Comparison of ENCODE assay signal across 1 cellular context in genomic region chr15:56733131-56734012, GRCh38.
TF ChIP-seq lines count a peak whose summit lies in the region.

ZNF280D (minus strand) TSS chr15:56733509; CDS start chr15:56707109, 26,400 bp downstream.

TF ChIP-seq in K562, 482 proteins besides CTCF, POLR2A, EP300 and RAD21 (continued from another document and continues in another):
- TF ChIP-seq CHD7 (IDR thresholded peaks at IDR 0.05; ENCODE audit: low read depth, low read length), result no peak
- TF ChIP-seq NR3C1 (CRISPR knock-in tag; IDR thresholded peaks at IDR 0.05), result peak; percentile 99
- peak; percentile 55 for TF ChIP-seq ESRRA (IDR thresholded peaks at IDR 0.05; ENCODE audit: borderline replicate concordance, low read depth)
- TF ChIP-seq POLR2B (IDR thresholded peaks at IDR 0.05; ENCODE audit: low read depth, partially characterized antibody), result peak; percentile 39
- TF ChIP-seq AFF4 (CRISPR knock-in tag; IDR thresholded peaks at IDR 0.05), result peak; percentile 98; the same call in 1 of the 2 replicates
- TF ChIP-seq RFX5 (IDR thresholded peaks at IDR 0.05; ENCODE audit: low read depth, low read length), result 0 out of 2 replicates have a peak, but pooled peaks have one; percentile 38
- TF ChIP-seq ZNF212 (CRISPR knock-in tag; IDR thresholded peaks at IDR 0.05), result peak; percentile 76; the same call in 1 of the 2 replicates
- peak; percentile 99 for TF ChIP-seq ERF (CRISPR knock-in tag; IDR thresholded peaks at IDR 0.05)
- TF ChIP-seq ZNF318 (IDR thresholded peaks at IDR 0.05; ENCODE audit: borderline replicate concordance in 1 of 2, low read depth in 1 of 2), result no peak
- TF ChIP-seq MIER1 (IDR thresholded peaks at IDR 0.05; ENCODE audit: low read depth), result no peak
- no peak for TF ChIP-seq SNAPC5 (CRISPR knock-in tag; IDR thresholded peaks at IDR 0.05)
- TF ChIP-seq IFI16 (CRISPR knock-in tag; IDR thresholded peaks at IDR 0.05), result peak; percentile 77; the same call in 1 of the 2 replicates
- 0 out of 2 replicates have a peak, but pooled peaks have one; percentile 64 for TF ChIP-seq RHOXF2B (CRISPR knock-in tag; conservative IDR thresholded peaks at IDR 0.05)
- TF ChIP-seq ZNF263 (CRISPR knock-in tag; IDR thresholded peaks at IDR 0.05; ENCODE audit: borderline replicate concordance), result peak; percentile 92
- TF ChIP-seq HDAC8 (tag; IDR thresholded peaks at IDR 0.05), result peak; percentile 93
- 0 out of 2 replicates have a peak, but pooled peaks have one; percentile 2 for TF ChIP-seq BRD4 (IDR thresholded peaks at IDR 0.05)
- no peak; the same call in 1 of the 2 replicates for TF ChIP-seq KLF6 (CRISPR knock-in tag; IDR thresholded peaks at IDR 0.05; ENCODE audit: borderline replicate concordance)
- TF ChIP-seq ZZZ3 (IDR thresholded peaks at IDR 0.05), result no peak
- TF ChIP-seq CHD1 (IDR thresholded peaks at IDR 0.05; ENCODE audit: low read length), result peak; percentile 90
- TF ChIP-seq SRF (CRISPR knock-in tag; IDR thresholded peaks at IDR 0.05), result peak; percentile 52 to 81; a peak in 2 of 4 replicates
- TF ChIP-seq ARID2 (IDR thresholded peaks at IDR 0.05), result no peak
- TF ChIP-seq ZNF274 (IDR thresholded peaks at IDR 0.05; ENCODE audit: borderline replicate concordance, low read depth, low read length), result no peak
- no peak for TF ChIP-seq ESRRB (CRISPR knock-in tag; IDR thresholded peaks at IDR 0.05; ENCODE audit: borderline replicate concordance)
- TF ChIP-seq RBBP5 (IDR thresholded peaks at IDR 0.05; ENCODE audit: borderline replicate concordance, insufficient read depth, low read length, poor library complexity, severe bottlenecking), result peak; percentile 87
- TF ChIP-seq ZSCAN29 (IDR thresholded peaks at IDR 0.05), result no peak
- no peak for TF ChIP-seq ZFP30 (CRISPR knock-in tag; IDR thresholded peaks at IDR 0.05; ENCODE audit: borderline replicate concordance)
